In the genomic region with DNA sequence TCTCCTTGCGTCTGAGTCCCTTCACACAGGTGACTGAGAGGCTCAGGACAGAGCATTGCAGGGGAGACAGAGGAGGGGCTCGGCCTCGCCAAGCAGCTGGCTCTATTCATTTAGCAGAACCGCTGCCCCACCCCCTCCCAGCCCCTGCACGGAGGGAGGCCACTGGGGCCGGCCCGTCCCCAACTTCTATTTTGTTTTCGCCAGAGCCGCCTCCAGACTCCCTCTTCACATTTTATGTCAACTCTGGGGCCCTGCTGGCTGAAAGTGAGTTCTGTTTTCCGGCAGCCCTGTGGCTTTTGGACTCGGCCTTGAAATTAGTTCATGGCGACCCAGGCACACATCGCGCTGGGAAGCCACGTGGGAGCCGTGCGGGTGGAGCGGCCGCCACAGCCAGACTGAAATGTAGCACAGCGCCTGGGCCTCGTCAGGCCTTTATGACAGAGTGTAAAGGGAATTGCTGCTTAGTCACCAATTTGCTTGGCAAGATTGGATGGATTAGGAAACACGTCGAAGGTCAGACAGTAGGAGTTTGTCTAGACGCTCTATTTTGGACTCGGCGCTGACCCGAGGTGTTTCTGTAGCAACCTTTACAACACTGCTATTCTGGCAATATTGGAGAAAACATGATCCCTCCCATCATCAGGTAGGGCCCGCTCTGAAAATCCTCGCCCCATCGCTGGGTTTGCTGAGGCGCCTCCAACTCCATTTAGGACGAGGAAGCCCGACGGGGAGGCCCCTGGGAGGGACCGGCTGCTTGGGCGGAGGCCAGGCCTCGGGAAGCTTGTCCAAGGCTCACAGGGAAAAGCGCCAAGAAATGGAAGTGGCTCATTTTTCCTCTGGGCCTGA, we compare ENCODE assay signal across 9 cellular contexts.
DNase-seq lines count a peak whose midpoint lies in the region; ATAC-seq and TF ChIP-seq lines count a peak whose summit lies in the region.
"Had no signal": no experiment of that assay in that cellular context is flagged by ENCODE, and none has a peak within 500 bp of the region (broad histone marks: within the 10 kb centered on the region; RNA-seq: fewer than 3 reads in every experiment).

No MANE protein-coding gene starts in this region.

- H3K36me3 Mint-ChIP-seq in WTC11: no peaks in the 10 kb centered on the region
- H3K36me3 Mint-ChIP-seq: T-cell had no signal

- H3K27me3 Mint-ChIP-seq in WTC11 (ENCODE audit: low read depth): peaks cover 6% of the 10 kb centered on the region
- H3K27me3 Mint-ChIP-seq: T-cell had no signal

- no peak for TF ChIP-seq CTCF in WTC11 (IDR thresholded peaks at IDR 0.05)

- DNase-seq in CD1c-positive myeloid dendritic cell (ENCODE audit: extremely low spot score) (peak; percentile 31), WTC11 (ENCODE audit: low spot score) (peak; percentile 47), cardiac septum (ENCODE audit: low spot score) (peak; percentile 88), posterior cingulate gyrus (peak; percentile 6 to 89 (median 55)), cerebellar nuclear complex (lab: John Stamatoyannopoulos, UW) (no peak), NOMO-1 treated with DMSO at 0.1 percent for 48 hours (lab: John Stamatoyannopoulos, UW; ENCODE audit: unreplicated experiment) (no peak)
- DNase-seq: T-cell had no signal

- H3K4me3 Mint-ChIP-seq in WTC11: no peak overlapping the region; the same call in 1 of the 2 replicates
- H3K4me3 Mint-ChIP-seq: T-cell had no signal

- H3K27ac Mint-ChIP-seq in WTC11: no peak overlapping the region; the same call in 1 of the 2 replicates
- H3K27ac Mint-ChIP-seq: T-cell had no signal

- ATAC-seq in WTC11 (peak; percentile 68), GM18517 (IDR thresholded peaks at IDR 0.05; ENCODE audit: unreplicated experiment) (no peak), GM18873 (IDR thresholded peaks at IDR 0.05; ENCODE audit: low FRiP score, unreplicated experiment) (no peak)
- ATAC-seq: T-cell had no signal

- peaks cover 14% of the 10 kb centered on the region for H3K4me1 Mint-ChIP-seq in WTC11

- CTCF ChIA-PET in WTC11 (lab: Charles Lee): interaction anchor here (0.5 to 0.6 kb wide), 2 partner anchors 39 to 55 kb away, joined by 3 to 5 read pairs; no protein-coding TSS in a partner anchor

- intact Hi-C loops in cardiac septum (cut with DNase I) (loop anchor here (1.0 to 5.0 kb wide), 2 partner anchors 82 to 192 kb away; a partner anchor contains a TSS), posterior cingulate gyrus (cut with DNase I) (no loop called here)

- POLR2A ChIA-PET in WTC11 (lab: Charles Lee): interaction anchor here (0.5 to 0.7 kb wide), 2 partner anchors 23 to 116 kb away, joined by 3 to 5 read pairs; no protein-coding TSS in a partner anchor

- H3K9me3 Mint-ChIP-seq in WTC11: peaks cover 9% of the 10 kb centered on the region

TF ChIP-seq in WTC11, 78 proteins besides CTCF, POLR2A, EP300 and RAD21:
- TF ChIP-seq, protein P1, sequence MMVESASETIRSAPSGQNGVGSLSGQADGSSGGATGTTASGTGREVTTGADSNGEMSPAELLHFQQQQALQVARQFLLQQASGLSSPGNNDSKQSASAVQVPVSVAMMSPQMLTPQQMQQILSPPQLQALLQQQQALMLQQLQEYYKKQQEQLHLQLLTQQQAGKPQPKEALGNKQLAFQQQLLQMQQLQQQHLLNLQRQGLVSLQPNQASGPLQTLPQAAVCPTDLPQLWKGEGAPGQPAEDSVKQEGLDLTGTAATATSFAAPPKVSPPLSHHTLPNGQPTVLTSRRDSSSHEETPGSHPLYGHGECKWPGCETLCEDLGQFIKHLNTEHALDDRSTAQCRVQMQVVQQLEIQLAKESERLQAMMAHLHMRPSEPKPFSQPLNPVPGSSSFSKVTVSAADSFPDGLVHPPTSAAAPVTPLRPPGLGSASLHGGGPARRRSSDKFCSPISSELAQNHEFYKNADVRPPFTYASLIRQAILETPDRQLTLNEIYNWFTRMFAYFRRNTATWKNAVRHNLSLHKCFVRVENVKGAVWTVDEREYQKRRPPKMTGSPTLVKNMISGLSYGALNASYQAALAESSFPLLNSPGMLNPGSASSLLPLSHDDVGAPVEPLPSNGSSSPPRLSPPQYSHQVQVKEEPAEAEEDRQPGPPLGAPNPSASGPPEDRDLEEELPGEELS (CRISPR knock-in tag; IDR thresholded peaks at IDR 0.05): no peak
- TF ChIP-seq ZNF671 (CRISPR knock-in tag; IDR thresholded peaks at IDR 0.05) (no peak), GABPB1 (CRISPR knock-in tag; IDR thresholded peaks at IDR 0.05) (peak; percentile 47; the same call in 1 of the 2 replicates)
- TF ChIP-seq, protein P2, sequence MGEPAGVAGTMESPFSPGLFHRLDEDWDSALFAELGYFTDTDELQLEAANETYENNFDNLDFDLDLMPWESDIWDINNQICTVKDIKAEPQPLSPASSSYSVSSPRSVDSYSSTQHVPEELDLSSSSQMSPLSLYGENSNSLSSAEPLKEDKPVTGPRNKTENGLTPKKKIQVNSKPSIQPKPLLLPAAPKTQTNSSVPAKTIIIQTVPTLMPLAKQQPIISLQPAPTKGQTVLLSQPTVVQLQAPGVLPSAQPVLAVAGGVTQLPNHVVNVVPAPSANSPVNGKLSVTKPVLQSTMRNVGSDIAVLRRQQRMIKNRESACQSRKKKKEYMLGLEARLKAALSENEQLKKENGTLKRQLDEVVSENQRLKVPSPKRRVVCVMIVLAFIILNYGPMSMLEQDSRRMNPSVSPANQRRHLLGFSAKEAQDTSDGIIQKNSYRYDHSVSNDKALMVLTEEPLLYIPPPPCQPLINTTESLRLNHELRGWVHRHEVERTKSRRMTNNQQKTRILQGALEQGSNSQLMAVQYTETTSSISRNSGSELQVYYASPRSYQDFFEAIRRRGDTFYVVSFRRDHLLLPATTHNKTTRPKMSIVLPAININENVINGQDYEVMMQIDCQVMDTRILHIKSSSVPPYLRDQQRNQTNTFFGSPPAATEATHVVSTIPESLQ (CRISPR knock-in tag; IDR thresholded peaks at IDR 0.05): no peak
- TF ChIP-seq, protein P3, sequence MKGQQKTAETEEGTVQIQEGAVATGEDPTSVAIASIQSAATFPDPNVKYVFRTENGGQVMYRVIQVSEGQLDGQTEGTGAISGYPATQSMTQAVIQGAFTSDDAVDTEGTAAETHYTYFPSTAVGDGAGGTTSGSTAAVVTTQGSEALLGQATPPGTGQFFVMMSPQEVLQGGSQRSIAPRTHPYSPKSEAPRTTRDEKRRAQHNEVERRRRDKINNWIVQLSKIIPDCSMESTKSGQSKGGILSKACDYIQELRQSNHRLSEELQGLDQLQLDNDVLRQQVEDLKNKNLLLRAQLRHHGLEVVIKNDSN (CRISPR knock-in tag; IDR thresholded peaks at IDR 0.05): no peak
- TF ChIP-seq, protein P4, sequence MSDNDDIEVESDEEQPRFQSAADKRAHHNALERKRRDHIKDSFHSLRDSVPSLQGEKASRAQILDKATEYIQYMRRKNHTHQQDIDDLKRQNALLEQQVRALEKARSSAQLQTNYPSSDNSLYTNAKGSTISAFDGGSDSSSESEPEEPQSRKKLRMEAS (CRISPR knock-in tag; IDR thresholded peaks at IDR 0.05): peak; percentile 41; the same call in 1 of the 2 replicates

Comparison
In these comparisons a context has a peak if more than half of its experiments do, and no peak if none do; other contexts are left out.
1. DNase-seq: peak in CD1c-positive myeloid dendritic cell (single experiment), WTC11 (single experiment), cardiac septum (single experiment) and posterior cingulate gyrus (10 of 10); none in cerebellar nuclear complex (0 of 2) and NOMO-1 treated with DMSO at 0.1 percent for 48 hours (single experiment).